In genomic region chr19:33385956-33386355, GRCh38 we compare ENCODE assay signal across 19 cellular contexts. TPM values are rescaled to one million over a fixed set of nuclear protein-coding genes. Genes with fewer than 3 reads are reported as not detected.
DNase-seq lines count a peak whose midpoint lies in the region; ATAC-seq and TF ChIP-seq lines count a peak whose summit lies in the region.
"Had no signal": no experiment of that assay in that cellular context is flagged by ENCODE, and none has a peak within 500 bp of the region (broad histone marks: within the 10 kb centered on the region; RNA-seq: fewer than 3 reads in every experiment).

No MANE protein-coding gene starts in this region.

- H3K4me1 Mint-ChIP-seq in activated T-helper 2 cell treated with anti-CD3 and anti-CD28 coated beads, Interferon-gamma antibody, Interleukin-2, Interleukin-4, amounts not matched to agents 10 μg/mL and 5 μg/mL and 100 μg/mL, durations not matched to agents 14 hours and 24 hours and 36 hours (ENCODE audit: low read depth) = no peaks in the 10 kb centered on the region

- no peak overlapping the region for H3K4me3 ChIP-seq in dorsolateral prefrontal cortex
- H3K4me3 ChIP-seq: colonic mucosa, mucosa of descending colon had no signal

- H3K27ac ChIP-seq in dorsolateral prefrontal cortex = peak overlapping the region in 23 of 59 donors; percentile 1 to 65 (median 30)
- H3K27ac ChIP-seq: brain microvascular endothelial cell, colonic mucosa had no signal

- H3K27me3 Mint-ChIP-seq in activated T-helper 2 cell treated with anti-CD3 and anti-CD28 coated beads, Interferon-gamma antibody, Interleukin-2, Interleukin-4, amounts not matched to agents 10 μg/mL and 5 μg/mL and 100 μg/mL, durations not matched to agents 14 hours and 24 hours and 36 hours (ENCODE audit: low read depth) = no peaks in the 10 kb centered on the region
- H3K27me3 Mint-ChIP-seq: activated T-helper 17 cell treated with anti-CD3 and anti-CD28 coated beads, Interleukin-2, amount 50 U/mL, for 72 hours; CD4-positive, CD25-positive, alpha-beta regulatory T cell had no signal

- DNase-seq in Ammon's horn (ENCODE audit: low spot score) (peak; percentile 51), NCI-H1092 treated with DMSO at 0.1 percent for 48 hours (lab: John Stamatoyannopoulos, UW) (peak; percentile 41), dorsolateral prefrontal cortex (peak in 6 of 10 donors; percentile 46 to 83 (median 69)), mesenteric fat pad (ENCODE audit: low spot score) (peak; percentile 82), NCI-H748 treated with DMSO at 0.1 percent for 48 hours (lab: John Stamatoyannopoulos, UW) (no peak), NCI-H146 (lab: John Stamatoyannopoulos, UW) (no peak)
- no peak for DNase-seq in activated T-helper 2 cell treated with anti-CD3 and anti-CD28 coated beads, Interferon-gamma antibody, Interleukin-2, Interleukin-4, amounts not matched to agents 10 μg/mL and 5 μg/mL and 100 μg/mL, durations not matched to agents 14 hours and 24 hours and 36 hours (ENCODE audit: low spot score)
- DNase-seq: brain microvascular endothelial cell; CD4-positive, CD25-positive, alpha-beta regulatory T cell; colonic mucosa; DMS53; glutamatergic neuron; KG1; NCI-H526 treated with DMSO at 0.1 percent for 48 hours; SW 1271 had no signal

- no peaks in the 10 kb centered on the region for H3K27me3 ChIP-seq in dorsolateral prefrontal cortex
- H3K27me3 ChIP-seq: brain microvascular endothelial cell, colonic mucosa had no signal

- no peak for ATAC-seq in GM21786 (IDR thresholded peaks at IDR 0.05; ENCODE audit: unreplicated experiment)
- ATAC-seq: activated T-helper 17 cell treated with anti-CD3 and anti-CD28 coated beads, Interleukin-2, amount 50 U/mL, for 72 hours; left colon; mucosa of descending colon had no signal

- no peak overlapping the region for H3K4me3 Mint-ChIP-seq in activated T-helper 2 cell treated with anti-CD3 and anti-CD28 coated beads, Interferon-gamma antibody, Interleukin-2, Interleukin-4, amounts not matched to agents 10 μg/mL and 5 μg/mL and 100 μg/mL, durations not matched to agents 14 hours and 24 hours and 36 hours (ENCODE audit: low read depth)
- H3K4me3 Mint-ChIP-seq: activated T-helper 17 cell treated with anti-CD3 and anti-CD28 coated beads, Interleukin-2, amount 50 U/mL, for 72 hours; CD4-positive, CD25-positive, alpha-beta regulatory T cell had no signal

- H3K27ac Mint-ChIP-seq in activated T-helper 2 cell treated with anti-CD3 and anti-CD28 coated beads, Interferon-gamma antibody, Interleukin-2, Interleukin-4, amounts not matched to agents 10 μg/mL and 5 μg/mL and 100 μg/mL, durations not matched to agents 14 hours and 24 hours and 36 hours = no peak overlapping the region
- H3K27ac Mint-ChIP-seq: activated T-helper 17 cell treated with anti-CD3 and anti-CD28 coated beads, Interleukin-2, amount 50 U/mL, for 72 hours had no signal

- intact Hi-C loops in dorsolateral prefrontal cortex (cut with DNase I) = loop anchor here in 1 of 2 donors (5.0 kb wide), 1 partner anchor 84 kb away; the partner anchor contains the start of gene CEBPA
- intact Hi-C loops in activated T-helper 2 cell treated with anti-CD3 and anti-CD28 coated beads, Interferon-gamma antibody, Interleukin-2, Interleukin-4, amounts not matched to agents 10 μg/mL and 5 μg/mL and 100 μg/mL, durations not matched to agents 14 hours and 24 hours and 36 hours (cut with micrococcal nuclease) = no loop called here

- peaks cover 1% of the 10 kb centered on the region for H3K36me3 Mint-ChIP-seq in activated T-helper 2 cell treated with anti-CD3 and anti-CD28 coated beads, Interferon-gamma antibody, Interleukin-2, Interleukin-4, amounts not matched to agents 10 μg/mL and 5 μg/mL and 100 μg/mL, durations not matched to agents 14 hours and 24 hours and 36 hours (ENCODE audit: low read depth)

- no peaks in the 10 kb centered on the region for H3K9me3 Mint-ChIP-seq in activated T-helper 2 cell treated with anti-CD3 and anti-CD28 coated beads, Interferon-gamma antibody, Interleukin-2, Interleukin-4, amounts not matched to agents 10 μg/mL and 5 μg/mL and 100 μg/mL, durations not matched to agents 14 hours and 24 hours and 36 hours
- H3K9me3 Mint-ChIP-seq: activated T-helper 17 cell treated with anti-CD3 and anti-CD28 coated beads, Interleukin-2, amount 50 U/mL, for 72 hours; CD4-positive, CD25-positive, alpha-beta regulatory T cell had no signal

- no peak for TF ChIP-seq CTCF in dorsolateral prefrontal cortex (IDR thresholded peaks at IDR 0.05 in 54 of 56, conservative IDR thresholded peaks at IDR 0.05 in 2 of 56; ENCODE audit: low read depth in 1 of 56, partially characterized antibody in 56 of 56)

RNA-seq across cellular contexts. Expression of gene CEBPG, which starts 12.4 kb away (rescaled TPM):
- total RNA-seq in dorsolateral prefrontal cortex (10 to 100 TPM; 15.1 to 42.7 (median 26.1) TPM), mesenteric fat pad (33.0 TPM)
- total RNA-seq in activated T-helper 2 cell treated with anti-CD3 and anti-CD28 coated beads, Interferon-gamma antibody, Interleukin-2, Interleukin-4, amounts not matched to agents 10 μg/mL and 5 μg/mL and 100 μg/mL, durations not matched to agents 14 hours and 24 hours and 36 hours = 26.1 and 26.5 TPM in 2 replicates

Comparison
In these comparisons a context has a peak if more than half of its experiments do, and no peak if none do; other contexts are left out.
1. DNase-seq: peak in Ammon's horn (single experiment), NCI-H1092 treated with DMSO at 0.1 percent for 48 hours (single experiment), dorsolateral prefrontal cortex (6 of 10) and mesenteric fat pad (single experiment); none in NCI-H748 treated with DMSO at 0.1 percent for 48 hours (single experiment), NCI-H146 (single experiment) and activated T-helper 2 cell treated with anti-CD3 and anti-CD28 coated beads, Interferon-gamma antibody, Interleukin-2, Interleukin-4, amounts not matched to agents 10 μg/mL and 5 μg/mL and 100 μg/mL, durations not matched to agents 14 hours and 24 hours and 36 hours (single experiment).